In the genomic region with DNA sequence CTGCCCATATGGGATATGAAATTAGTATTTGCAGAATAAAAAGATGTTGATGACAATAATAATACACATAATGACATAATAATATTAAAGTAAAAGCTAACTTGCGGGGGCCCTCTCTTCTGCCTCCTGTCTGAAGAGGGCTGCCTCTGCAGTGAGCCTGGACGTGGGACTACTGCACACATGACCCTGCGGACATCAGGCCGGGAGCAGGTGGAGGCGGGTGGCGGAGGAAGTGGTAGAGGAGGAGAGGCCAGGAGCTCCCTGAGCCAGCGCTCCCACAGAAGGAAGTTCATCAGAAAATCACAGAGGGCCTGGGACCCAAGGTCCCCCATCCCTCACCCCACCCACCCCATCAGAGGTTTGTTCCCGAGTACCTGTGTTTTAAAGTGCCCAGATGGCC, we compare ENCODE assay signal across 20 cellular contexts.
DNase-seq lines count a peak whose midpoint lies in the region; ATAC-seq and TF ChIP-seq lines count a peak whose summit lies in the region.
"Had no signal": no experiment of that assay in that cellular context is flagged by ENCODE, and none has a peak within 500 bp of the region (broad histone marks: within the 10 kb centered on the region; RNA-seq: fewer than 3 reads in every experiment).

No MANE protein-coding gene starts in this region.

- H3K27ac ChIP-seq in GM23338 (ENCODE audit: low read depth) (no peak overlapping the region), SK-N-MC (peak overlapping the region; percentile 82), upper lobe of right lung (no peak overlapping the region), PC-9 (no peak overlapping the region)
- H3K27ac ChIP-seq: GM23248, RWPE1 had no signal

- no peak overlapping the region for H3K27ac Mint-ChIP-seq in GM23338
- H3K27ac Mint-ChIP-seq: HFFc6 had no signal

- H3F3A ChIP-seq in GM23338 (replicated peaks; ENCODE audit: low read depth) (no peaks in the 10 kb centered on the region), PC-9 (ENCODE audit: insufficient read depth, low read depth) (peaks cover 3% of the 10 kb centered on the region; the same call in 1 of the 2 replicates)

- H3K79me2 ChIP-seq in GM23338 (replicated peaks; ENCODE audit: insufficient read depth) (no peaks in the 10 kb centered on the region), PC-9 (ENCODE audit: low read depth) (no peaks in the 10 kb centered on the region)

- no peaks in the 10 kb centered on the region for H3K9me3 ChIP-seq in SK-N-MC (ENCODE audit: low read depth, low read length)
- H3K9me3 ChIP-seq in upper lobe of right lung: no peaks in the 10 kb centered on the region
- H3K9me3 ChIP-seq in PC-9 (ENCODE audit: insufficient read depth, low read depth): no peaks in the 10 kb centered on the region

- CTCF ChIA-PET in PC-9 (lab: Charles Lee): interaction anchor here (0.7 kb wide), 1 partner anchor 50 kb away, joined by 5 read pairs; no protein-coding TSS in a partner anchor

- no peaks in the 10 kb centered on the region for H3K27me3 ChIP-seq in GM23338 (ENCODE audit: insufficient read depth)
- H3K27me3 ChIP-seq in upper lobe of right lung: no peaks in the 10 kb centered on the region
- H3K27me3 ChIP-seq in PC-9 (ENCODE audit: insufficient read depth, low read depth): no peaks in the 10 kb centered on the region

- no peak overlapping the region for H2AFZ ChIP-seq in GM23338
- no peak overlapping the region for H2AFZ ChIP-seq in PC-9
- H2AFZ ChIP-seq: GM23248 had no signal

- no peak overlapping the region for H3K4me3 ChIP-seq in GM23338
- H3K4me3 ChIP-seq in SK-N-MC: peak overlapping the region; percentile 47
- no peak overlapping the region for H3K4me3 ChIP-seq in choroid plexus epithelial cell (ENCODE audit: low read depth, low read length)
- H3K4me3 ChIP-seq in upper lobe of right lung: no peak overlapping the region
- no peak overlapping the region for H3K4me3 ChIP-seq in PC-9
- H3K4me3 ChIP-seq: GM23248 had no signal

- H3K4me1 ChIP-seq in GM23338 (ENCODE audit: insufficient read depth) (no peaks in the 10 kb centered on the region), upper lobe of right lung (no peaks in the 10 kb centered on the region), PC-9 (replicated peaks; ENCODE audit: insufficient read depth) (peaks cover 10% of the 10 kb centered on the region)

- no TSS peak for BruUV-seq in PC-9 (replicated peaks; lab: Mats Ljungman, UMichigan)

- H4K20me1 ChIP-seq in GM23338 (replicated peaks; ENCODE audit: insufficient read depth) (no peaks in the 10 kb centered on the region), PC-9 (ENCODE audit: insufficient read depth) (no peaks in the 10 kb centered on the region)

- intact Hi-C loops in upper lobe of right lung (cut with DNase I) (no loop called here), PC-9 (cut with micrococcal nuclease; ENCODE audit: unreplicated experiment) (no loop called here)

- no peaks in the 10 kb centered on the region for H3K36me3 Mint-ChIP-seq in GM23338 (ENCODE audit: low read depth)
- H3K36me3 Mint-ChIP-seq: IgD-negative memory B cell had no signal

- DNase-seq in GM23338 (ENCODE audit: low spot score): no peak
- DNase-seq in SK-N-MC (ENCODE audit: low read depth, low spot score): no peak
- DNase-seq in choroid plexus epithelial cell (ENCODE audit: low read depth): no peak
- no peak for DNase-seq in upper lobe of right lung
- no peak for DNase-seq in D341Med (ENCODE audit: low spot score)
- no peak for DNase-seq in PC-9
- DNase-seq: C1 segment of cervical spinal cord, DMS 273 treated with DMSO at 0.1 percent for 48 hours, DND-41, GM23248, HFFc6, MM.1S, NCI-H1092, NCI-H1436 treated with DMSO at 0.1 percent for 48 hours, NCI-H2029 treated with DMSO at 0.1 percent for 48 hours, NCI-H2171, PC-3 had no signal

- H3K27me3 Mint-ChIP-seq in GM23338 (ENCODE audit: insufficient read depth, low read depth, poor library complexity): no peaks in the 10 kb centered on the region
- H3K27me3 Mint-ChIP-seq: IgD-negative memory B cell had no signal

- POLR2A ChIA-PET in PC-9 (lab: Charles Lee; ENCODE audit: unreplicated experiment): interaction anchor here (0.5 kb wide), 1 partner anchor 18 kb away, joined by 8 read pairs; no protein-coding TSS in a partner anchor

- H3K4me1 Mint-ChIP-seq in GM23338: peaks cover 15% of the 10 kb centered on the region

- no peaks in the 10 kb centered on the region for H3K9me3 Mint-ChIP-seq in GM23338
- H3K9me3 Mint-ChIP-seq: HFFc6, IgD-negative memory B cell had no signal

- no peaks in the 10 kb centered on the region for H3K9me2 ChIP-seq in GM23338 (ENCODE audit: insufficient read depth)
- H3K9me2 ChIP-seq in PC-9 (ENCODE audit: insufficient read depth): no peaks in the 10 kb centered on the region

- no peak overlapping the region for H3K4me3 Mint-ChIP-seq in GM23338
- H3K4me3 Mint-ChIP-seq: HFFc6, IgD-negative memory B cell had no signal

- peak overlapping the region; percentile 69 for H3K9ac ChIP-seq in SK-N-MC (ENCODE audit: insufficient read length)
- H3K9ac ChIP-seq: GM23248 had no signal

- H3K4me2 ChIP-seq in GM23338: no peak overlapping the region
- no peak overlapping the region for H3K4me2 ChIP-seq in PC-9

- H3K36me3 ChIP-seq in GM23338 (ENCODE audit: insufficient read depth): no peaks in the 10 kb centered on the region
- no peaks in the 10 kb centered on the region for H3K36me3 ChIP-seq in SK-N-MC (ENCODE audit: insufficient read depth, low read length)
- H3K36me3 ChIP-seq in upper lobe of right lung: no peaks in the 10 kb centered on the region
- H3K36me3 ChIP-seq in PC-9 (ENCODE audit: low read depth): no peaks in the 10 kb centered on the region

- TF ChIP-seq CTCF in GM23338 (conservative IDR thresholded peaks at IDR 0.05; ENCODE audit: low read depth in 2 of 2): peak; percentile 31 to 35; a peak in 2 of 4 replicates
- TF ChIP-seq CTCF in choroid plexus epithelial cell (conservative IDR thresholded peaks at IDR 0.05; ENCODE audit: low read depth, low read length): peak; percentile 36
- no peak for TF ChIP-seq CTCF in upper lobe of right lung (IDR thresholded peaks at IDR 0.05)
- TF ChIP-seq CTCF in PC-9 (conservative IDR thresholded peaks at IDR 0.05): no peak

- ATAC-seq in GM23338: peak; percentile 31
- ATAC-seq in upper lobe of right lung: peak; percentile 31
- ATAC-seq in activated CD4-positive, CD25-positive, alpha-beta regulatory T cell treated with anti-CD3 and anti-CD28 coated beads, Interleukin-2, amount 50 U/mL, for 24 hours: no peak
- ATAC-seq: PC-3 had no signal

TF ChIP-seq in GM23338, 12 proteins besides CTCF, POLR2A, EP300 and RAD21 (continues in another document):
- TF ChIP-seq ZNF331 (CRISPR knock-in tag; IDR thresholded peaks at IDR 0.05; ENCODE audit: low read depth): no peak
- no peak for TF ChIP-seq POLR2AphosphoS5 (IDR thresholded peaks at IDR 0.05; ENCODE audit: low read depth)
- no peak for TF ChIP-seq EZH2 (IDR thresholded peaks at IDR 0.05; ENCODE audit: low read depth, unreplicated experiment)
- TF ChIP-seq, protein P1, sequence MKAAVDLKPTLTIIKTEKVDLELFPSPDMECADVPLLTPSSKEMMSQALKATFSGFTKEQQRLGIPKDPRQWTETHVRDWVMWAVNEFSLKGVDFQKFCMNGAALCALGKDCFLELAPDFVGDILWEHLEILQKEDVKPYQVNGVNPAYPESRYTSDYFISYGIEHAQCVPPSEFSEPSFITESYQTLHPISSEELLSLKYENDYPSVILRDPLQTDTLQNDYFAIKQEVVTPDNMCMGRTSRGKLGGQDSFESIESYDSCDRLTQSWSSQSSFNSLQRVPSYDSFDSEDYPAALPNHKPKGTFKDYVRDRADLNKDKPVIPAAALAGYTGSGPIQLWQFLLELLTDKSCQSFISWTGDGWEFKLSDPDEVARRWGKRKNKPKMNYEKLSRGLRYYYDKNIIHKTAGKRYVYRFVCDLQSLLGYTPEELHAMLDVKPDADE (IDR thresholded peaks at IDR 0.05): no peak
- no peak for TF ChIP-seq CREB1 (CRISPR knock-in tag; IDR thresholded peaks at IDR 0.05; ENCODE audit: low read depth)

Comparison
In these comparisons a context has a peak if more than half of its experiments do, and no peak if none do; other contexts are left out.
1. ATAC-seq: peak in GM23338 (single experiment) and upper lobe of right lung (single experiment); none in activated CD4-positive, CD25-positive, alpha-beta regulatory T cell treated with anti-CD3 and anti-CD28 coated beads, Interleukin-2, amount 50 U/mL, for 24 hours (0 of 2).
2. CTCF ChIP-seq: peak in GM23338 (2 of 2) and choroid plexus epithelial cell (single experiment); none in upper lobe of right lung (single experiment) and PC-9 (single experiment).